Comparison of ENCODE assay signal across 30 cellular contexts in the genomic region with DNA sequence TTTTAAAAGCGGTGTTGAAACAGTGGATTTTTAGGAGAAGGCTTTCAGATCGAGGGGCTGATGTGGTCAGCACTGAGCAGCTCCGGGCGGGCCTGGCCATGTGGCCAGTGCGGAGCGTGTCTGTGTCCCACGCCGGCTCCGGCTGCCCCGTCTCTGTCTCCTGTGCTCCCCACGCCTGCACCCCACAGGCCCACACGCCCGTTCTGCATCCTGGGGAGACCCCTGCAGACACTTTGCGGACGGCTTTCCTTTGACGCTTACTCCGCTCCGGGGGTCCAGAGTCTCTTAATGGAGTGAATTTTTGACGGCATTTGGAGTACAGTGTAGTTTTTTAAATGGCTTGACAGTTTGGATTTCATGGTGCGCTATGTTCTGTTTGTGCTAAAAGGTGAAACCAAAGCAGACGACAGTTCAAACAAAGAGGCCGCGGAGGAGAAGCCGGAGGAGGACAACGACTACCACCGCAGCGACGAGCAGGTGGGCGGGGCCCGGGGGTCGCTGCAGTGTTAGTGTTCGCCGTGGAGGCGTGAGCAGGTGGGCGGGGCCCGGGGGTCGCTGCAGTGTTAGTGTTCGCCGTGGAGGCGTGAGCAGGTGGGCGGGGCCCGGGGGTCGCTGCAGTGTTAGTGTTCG. TPM values are rescaled to one million over a fixed set of nuclear protein-coding genes. Genes with fewer than 3 reads are reported as not detected.
DNase-seq lines count a peak whose midpoint lies in the region; ATAC-seq, FAIRE-seq and TF ChIP-seq lines count a peak whose summit lies in the region.
"Had no signal": no experiment of that assay in that cellular context is flagged by ENCODE, and none has a peak within 500 bp of the region (broad histone marks: within the 10 kb centered on the region; RNA-seq: fewer than 3 reads in every experiment).

No MANE protein-coding gene starts in this region.

- 96% methylated on average over 24 to 37 of the region's 44 CpGs for WGBS in GM23248 (ENCODE audit: low coverage in 1 of 2, low lambda C conversion rate in 2 of 2, missing lambda C conversion rate in 2 of 2), 2 experiments
- WGBS in K562 (ENCODE audit: insufficient coverage, low coverage, missing lambda C conversion rate) = 96% methylated on average over 23 of the region's 44 CpGs

- CTCF ChIA-PET in K562 (lab: Yijun Ruan, JAX; ENCODE audit: low intra/inter-chr PET ratio) = no interaction called here

- peaks cover 31% of the 10 kb centered on the region for H3K4me1 Mint-ChIP-seq in osteocyte (ENCODE audit: unreplicated experiment)
- H3K4me1 Mint-ChIP-seq: activated CD8-positive, alpha-beta memory T cell treated with anti-CD3 and anti-CD28 coated beads, Interleukin-2, amount 10 ng/mL, durations not matched to agents 7 days and 5 days; neural crest cell had no signal

- no peak for TF ChIP-seq EP300 in K562 (IDR thresholded peaks at IDR 0.05; ENCODE audit: low read length)

- intact Hi-C loops in K562 (cut with micrococcal nuclease) = loop anchor here (5.0 kb wide), 1 partner anchor 243 kb away; a partner anchor contains a TSS

- DNase-seq in GM23248 = peak; percentile 22
- DNase-seq in K562 (ENCODE audit: extremely low read depth in 1 of 4, low spot score in 3 of 4) = no peak
- DNase-seq in osteocyte (ENCODE audit: extremely low spot score, unreplicated experiment) = no peak
- no peak for DNase-seq in SHP77 (lab: John Stamatoyannopoulos, UW)
- DNase-seq in A172 (ENCODE audit: low spot score) = no peak
- DNase-seq: activated CD4-positive, alpha-beta T cell treated with anti-CD3 and anti-CD28 coated beads, Interleukin-2, amount 50 U/mL, for 4 hours; activated CD4-positive, CD25-positive, alpha-beta regulatory T cell; activated CD8-positive, alpha-beta memory T cell treated with anti-CD3 and anti-CD28 coated beads, Interleukin-2, amount 10 ng/mL, durations not matched to agents 7 days and 5 days; activated naive CD4-positive, alpha-beta T cell; adrenal gland; CD4-positive, CD25-positive, alpha-beta regulatory T cell; foreskin melanocyte; GOT3; mammary epithelial cell; NCI-H1092; NCI-H1694; NCI-H2171; NCI-H510A; RPMI8226; SK-N-SH; stimulated activated CD4-positive, alpha-beta T cell treated with anti-CD3 and anti-CD28 coated beads, Interleukin-12 subunit alpha, Interleukin-12 subunit beta, amount 100 ng/mL, for 4 hours; stimulated activated CD4-positive, alpha-beta T cell treated with anti-CD3 and anti-CD28 coated beads, Interleukin-2, amount 100 ng/mL, for 48 hours; thyroid gland had no signal

- H3K36me3 ChIP-seq in ACC112 (ENCODE audit: insufficient read depth, low read length) (peaks cover 13% of the 10 kb centered on the region), GM23248 (ENCODE audit: low read depth) (peaks cover 8% of the 10 kb centered on the region; the same call in 1 of the 2 replicates), K562 (ENCODE audit: control insufficient read depth, insufficient read depth, low read length) (peaks cover 42% of the 10 kb centered on the region)

- H2AFZ ChIP-seq in ACC112 (ENCODE audit: low read length, unreplicated experiment) (no peak overlapping the region), GM23248 (no peak overlapping the region), K562 (ENCODE audit: low read depth, low read length) (no peak overlapping the region)

- H3K4me3 ChIP-seq in ACC112 (ENCODE audit: low read depth, low read length) = no peak overlapping the region
- no peak overlapping the region for H3K4me3 ChIP-seq in GM23248
- no peak overlapping the region for H3K4me3 ChIP-seq in K562
- H3K4me3 ChIP-seq: adrenal gland, heart right ventricle, thyroid gland had no signal

- H3K4me3 Mint-ChIP-seq in osteocyte (ENCODE audit: unreplicated experiment) = no peak overlapping the region
- H3K4me3 Mint-ChIP-seq: activated CD8-positive, alpha-beta memory T cell treated with anti-CD3 and anti-CD28 coated beads, Interleukin-2, amount 10 ng/mL, durations not matched to agents 7 days and 5 days; CD4-positive, CD25-positive, alpha-beta regulatory T cell; neural crest cell had no signal

- no peak overlapping the region for H3K4me2 ChIP-seq in GM23248 (ENCODE audit: unreplicated experiment)
- H3K4me2 ChIP-seq in K562 (ENCODE audit: insufficient read depth, low read length) = no peak overlapping the region
- H3K4me2 ChIP-seq: SK-N-SH had no signal

- no peaks in the 10 kb centered on the region for H3K27me3 Mint-ChIP-seq in osteocyte (ENCODE audit: unreplicated experiment)
- H3K27me3 Mint-ChIP-seq: activated CD8-positive, alpha-beta memory T cell treated with anti-CD3 and anti-CD28 coated beads, Interleukin-2, amount 10 ng/mL, durations not matched to agents 7 days and 5 days; CD4-positive, CD25-positive, alpha-beta regulatory T cell had no signal

- in situ Hi-C loops in GM23248 (cut with MboI) (no loop called here), K562 (cut with MboI) (no loop called here)

- H3K9me3 ChIP-seq in GM23248 (ENCODE audit: low read depth) (no peaks in the 10 kb centered on the region), K562 (replicated peaks; ENCODE audit: control insufficient read depth, insufficient read depth, low read depth, low read length) (no peaks in the 10 kb centered on the region; the same call in 1 of the 2 replicates)
- H3K9me3 ChIP-seq: adrenal gland, heart right ventricle, SK-N-SH, thyroid gland had no signal

- no TSS peak for BruUV-seq in K562 (replicated peaks; lab: Mats Ljungman, UMichigan)

- no peaks in the 10 kb centered on the region for H3K9me2 ChIP-seq in GM23248 (ENCODE audit: insufficient read depth)
- H3K9me2 ChIP-seq: SK-N-SH had no signal

- H3K9me1 ChIP-seq in K562 (ENCODE audit: control insufficient read depth, insufficient read depth, low read length) = no peaks in the 10 kb centered on the region

- no peaks in the 10 kb centered on the region for H3K27me3 ChIP-seq in ACC112 (ENCODE audit: insufficient read depth, low read length)
- no peaks in the 10 kb centered on the region for H3K27me3 ChIP-seq in GM23248 (replicated peaks; ENCODE audit: insufficient read depth)
- H3K27me3 ChIP-seq in K562 (ENCODE audit: control insufficient read depth in 2 of 2, insufficient read depth in 2 of 2, low read length in 2 of 2) = no peaks in the 10 kb centered on the region
- H3K27me3 ChIP-seq: adrenal gland, heart right ventricle, thyroid gland had no signal

- H4K20me1 ChIP-seq in GM23248 (ENCODE audit: insufficient read depth) (no peaks in the 10 kb centered on the region), K562 (replicated peaks; ENCODE audit: control insufficient read depth, insufficient read depth, low read length) (peaks cover 3% of the 10 kb centered on the region; the same call in 1 of the 2 replicates)

- no peak for TF ChIP-seq RAD21 in K562 (CRISPR knock-in tag; conservative IDR thresholded peaks at IDR 0.05 in 1 of 2, IDR thresholded peaks at IDR 0.05 in 1 of 2)

- H3F3A ChIP-seq in GM23248 (ENCODE audit: insufficient read depth) = peaks cover 14% of the 10 kb centered on the region; the same call in 1 of the 2 replicates

- H3K27ac ChIP-seq in ACC112 (ENCODE audit: low read depth, low read length) (peak overlapping the region; percentile 72), GM23248 (no peak overlapping the region), K562 (ENCODE audit: extremely low read depth, low read depth, low read length) (no peak overlapping the region)
- H3K27ac ChIP-seq: adrenal gland, heart right ventricle, thyroid gland had no signal

- POLR2A ChIA-PET in K562 (lab: Yijun Ruan, JAX) = no interaction called here

- no peaks in the 10 kb centered on the region for H3K9me3 Mint-ChIP-seq in osteocyte (ENCODE audit: unreplicated experiment)
- H3K9me3 Mint-ChIP-seq: CD4-positive, CD25-positive, alpha-beta regulatory T cell; neural crest cell had no signal

- H3K79me2 ChIP-seq in ACC112 (ENCODE audit: control insufficient read depth, insufficient read depth, low read length, unreplicated experiment) (no peaks in the 10 kb centered on the region), GM23248 (ENCODE audit: insufficient read depth) (0 out of 2 replicates have a peak, but pooled peaks cover 7% of the 10 kb centered on the region), K562 (ENCODE audit: control insufficient read depth, insufficient read depth, low read length) (peaks cover 7% of the 10 kb centered on the region; the same call in 1 of the 3 replicates)

- TF ChIP-seq POLR2A in K562 (conservative IDR thresholded peaks at IDR 0.05) = no peak

- FAIRE-seq in K562 (lab: Jason Lieb, UNC) = no peak
- FAIRE-seq: HTR-8/SVneo had no signal

- H3K9ac ChIP-seq in GM23248 = no peak overlapping the region
- H3K9ac ChIP-seq in K562 (ENCODE audit: insufficient read depth in 1 of 2, low read depth in 2 of 2, low read length in 2 of 2) = no peak overlapping the region
- H3K9ac ChIP-seq: SK-N-SH had no signal

- H3K27ac Mint-ChIP-seq in osteocyte (ENCODE audit: unreplicated experiment) = peak overlapping the region; percentile 85
- H3K27ac Mint-ChIP-seq: activated CD8-positive, alpha-beta memory T cell treated with anti-CD3 and anti-CD28 coated beads, Interleukin-2, amount 10 ng/mL, durations not matched to agents 7 days and 5 days had no signal

- H3K36me3 Mint-ChIP-seq in osteocyte (ENCODE audit: unreplicated experiment) = peaks cover 22% of the 10 kb centered on the region

- H3K4me1 ChIP-seq in ACC112 (ENCODE audit: control insufficient read depth, insufficient read depth, low read length, unreplicated experiment) (peaks cover 18% of the 10 kb centered on the region), GM23248 (ENCODE audit: insufficient read depth) (no peaks in the 10 kb centered on the region), K562 (replicated peaks in 1 of 2; ENCODE audit: control insufficient read depth in 2 of 2, insufficient read depth in 2 of 2, low read length in 2 of 2) (peaks cover 0 to 23% of the 10 kb centered on the region in 2 experiments; a peak in 2 of 5 replicates)
- H3K4me1 ChIP-seq: adrenal gland, thyroid gland had no signal

- no peak for ATAC-seq in K562
- ATAC-seq in GM21528 (IDR thresholded peaks at IDR 0.05; ENCODE audit: low FRiP score, unreplicated experiment) = no peak
- ATAC-seq: activated CD8-positive, alpha-beta memory T cell treated with anti-CD3 and anti-CD28 coated beads, Interleukin-2, amount 10 ng/mL, durations not matched to agents 7 days and 5 days; heart right ventricle had no signal

- TF ChIP-seq CTCF in K562 (IDR thresholded peaks at IDR 0.05 in 2 of 3, conservative IDR thresholded peaks at IDR 0.05 in 1 of 3; ENCODE audit: insufficient read depth in 2 of 3, low read depth in 1 of 3, low read length in 3 of 3) (no peak), osteocyte (IDR thresholded peaks at IDR 0.05) (no peak)

RNA-seq across cellular contexts. Expression of a gene that starts 38.7 kb away (rescaled TPM):
- total RNA-seq in GM23248 (2014; rRNA removed; shearing (Covaris generic)) = 26.0 and 36.9 TPM in 2 replicates
- polyA plus RNA-seq in GM23248 (2016; fragmentation: Nextera tagmentation; extraction: Ambion mirVana) = 21.0 TPM in 2 replicates
- 122 and 175 TPM in 2 replicates for total RNA-seq in K562 (2011; cell fraction: chromatin; rRNA removed; ENCODE audit: low replicate concordance)
- total RNA-seq in K562 (2011; cell fraction: nucleolus; rRNA removed) = 123 and 128 TPM in 2 replicates
- total RNA-seq in K562 (2011; cell fraction: nucleoplasm; rRNA removed) = 119 and 129 TPM in 2 replicates
- 31.3 and 39.9 TPM in 2 replicates for total RNA-seq in K562 (2014; rRNA removed)
- 13.3 and 14.7 TPM in 2 replicates for total RNA-seq in K562 (2014; rRNA removed; fragmentation: Illumina TruSeq; extraction: Trizol)
- total RNA-seq in K562 (2015; rRNA removed; fragmentation: Illumina TruSeq; extraction: Trizol) = 19.1 and 20.3 TPM in 2 replicates
- 39.6 and 46.1 TPM in 2 replicates for total RNA-seq in K562 (2021)
- polyA plus RNA-seq in K562 (2011; rRNA removed) = 37.2 and 42.2 TPM in 2 replicates
- 35.7 and 39.0 TPM in 2 replicates for polyA plus RNA-seq in K562 (2011; cell fraction: cytosol; rRNA removed)
- 197 and 242 TPM in 2 replicates for polyA plus RNA-seq in K562 (2011; cell fraction: nucleus; rRNA removed)
- polyA plus RNA-seq in K562 (2012) = 22.9 and 34.4 TPM in 2 replicates
- 18.9 and 20.4 TPM in 2 replicates for polyA plus RNA-seq in K562 (2014; fragmentation: Illumina TruSeq; extraction: Trizol)
- 1 to 10 TPM; 2.6 to 4.3 TPM for polyA plus RNA-seq in K562 (2014; fragmentation: Nextera tagmentation; extraction: Ambion mirVana)
- polyA plus RNA-seq in K562 (2014; rRNA removed) = 40.1 and 40.2 TPM in 2 replicates
- polyA minus RNA-seq in K562 (2011; rRNA and poly(A)+ RNA removed) = 25.9 and 30.6 TPM in 2 replicates
- 22.7 and 34.9 TPM in 2 replicates for polyA minus RNA-seq in K562 (2011; cell fraction: cytosol; rRNA and poly(A)+ RNA removed)
- polyA minus RNA-seq in K562 (2011; cell fraction: nucleus; rRNA and poly(A)+ RNA removed) = 74.0 and 79.4 TPM in 2 replicates
- 69.8 and 70.0 TPM in 2 replicates for total RNA-seq in osteocyte
- 38.4 and 56.3 TPM in 2 replicates for total RNA-seq in A172 (2014; rRNA removed; shearing (Covaris generic))

RNA-seq across cellular contexts. Expression of a gene that starts 55.4 kb away (rescaled TPM):
- total RNA-seq in GM23248 (2014; rRNA removed; shearing (Covaris generic)) = 9.1 and 12.5 TPM in 2 replicates
- polyA plus RNA-seq in GM23248 (2016; fragmentation: Nextera tagmentation; extraction: Ambion mirVana) (5.2 and 5.3 TPM in 2 replicates), K562 (2011; rRNA removed) (not detected in 2 replicates), K562 (2014; fragmentation: Illumina TruSeq; extraction: Trizol) (not detected in 2 replicates), K562 (2014; fragmentation: Nextera tagmentation; extraction: Ambion mirVana) (not detected), K562 (2014; rRNA removed) (0.18 and 0.41 TPM in 2 replicates)
- total RNA-seq in K562 (2011; cell fraction: chromatin; rRNA removed; ENCODE audit: low replicate concordance) = not detected in 2 replicates
- 0.39 TPM in 1 of 2 replicates, not detected in the other for total RNA-seq in K562 (2011; cell fraction: nucleolus; rRNA removed)
- 0.61 TPM in 1 of 2 replicates, not detected in the other for total RNA-seq in K562 (2011; cell fraction: nucleoplasm; rRNA removed)
- total RNA-seq in K562 (2014; rRNA removed) (not detected in 2 replicates), K562 (2014; rRNA removed; fragmentation: Illumina TruSeq; extraction: Trizol) (not detected in 2 replicates), K562 (2015; rRNA removed; fragmentation: Illumina TruSeq; extraction: Trizol) (not detected in 2 replicates), K562 (2021) (0.24 and 0.29 TPM in 2 replicates), osteocyte (0.31 and 0.67 TPM in 2 replicates)
- polyA plus RNA-seq in K562 (2011; cell fraction: cytosol; rRNA removed) = 0.03 and 0.22 TPM in 2 replicates
- polyA plus RNA-seq in K562 (2011; cell fraction: nucleus; rRNA removed) = 0.25 and 0.55 TPM in 2 replicates
- polyA plus RNA-seq in K562 (2012) = 0.21 and 0.30 TPM in 2 replicates
- not detected in 2 replicates for polyA minus RNA-seq in K562 (2011; rRNA and poly(A)+ RNA removed)
- polyA minus RNA-seq in K562 (2011; cell fraction: cytosol; rRNA and poly(A)+ RNA removed) = not detected in 2 replicates
- not detected in 2 replicates for polyA minus RNA-seq in K562 (2011; cell fraction: nucleus; rRNA and poly(A)+ RNA removed)
- total RNA-seq in A172 (2014; rRNA removed; shearing (Covaris generic)) = 0.26 and 0.81 TPM in 2 replicates
- total RNA-seq: Daoy, M059J had no signal
- polyA plus RNA-seq: mammary epithelial cell had no signal
